Comparison of ENCODE assay signal across 22 cellular contexts in genomic region chr12:62681306-62681705, GRCh38.
DNase-seq lines count a peak whose midpoint lies in the region; ATAC-seq and TF ChIP-seq lines count a peak whose summit lies in the region.
"Had no signal": no experiment of that assay in that cellular context is flagged by ENCODE, and none has a peak within 500 bp of the region (broad histone marks: within the 10 kb centered on the region; RNA-seq: fewer than 3 reads in every experiment).

No MANE protein-coding gene starts in this region.

- no peak overlapping the region for H3K9ac ChIP-seq in liver (ENCODE audit: low read depth in 1 of 2, low read length in 2 of 2)
- H3K9ac ChIP-seq: BLaER1, GM23248 had no signal

- H3K36me3 Mint-ChIP-seq in nephron (ENCODE audit: low read depth) (peaks cover 3% of the 10 kb centered on the region), MCF 10A (ENCODE audit: insufficient read depth, unreplicated experiment) (no peaks in the 10 kb centered on the region)
- H3K36me3 Mint-ChIP-seq: CD4-positive, CD25-positive, alpha-beta regulatory T cell; CD8-positive, alpha-beta T cell had no signal

- no peaks in the 10 kb centered on the region for H3K4me1 ChIP-seq in liver (ENCODE audit: control insufficient read depth in 4 of 4, insufficient read depth in 4 of 4, low read length in 3 of 4)
- no peaks in the 10 kb centered on the region for H3K4me1 ChIP-seq in right lobe of liver
- H3K4me1 ChIP-seq in breast epithelium: peaks cover 0 to 4% of the 10 kb centered on the region in 2 donors
- H3K4me1 ChIP-seq: BLaER1 had no signal

- no TSS peak for BruUV-seq in MCF 10A (replicated peaks; lab: Mats Ljungman, UMichigan)

- H3K27ac ChIP-seq in liver (ENCODE audit: low read depth in 1 of 2, low read length in 2 of 2) (no peak overlapping the region), right lobe of liver (no peak overlapping the region), breast epithelium (peak overlapping the region in 1 of 2 donors; percentile 23)
- H3K27ac ChIP-seq: 22Rv1, BLaER1, C4-2B, GM23248 had no signal

- CTCF ChIA-PET in MCF 10A (lab: Yijun Ruan, JAX): interaction anchor here (0.9 kb wide), 1 partner anchor 24 kb away, joined by 3 read pairs; no protein-coding TSS in a partner anchor

- H3K9me3 ChIP-seq in liver (ENCODE audit: control insufficient read depth in 4 of 4, low read length in 3 of 4) (peaks cover 3 to 8% (median 5%) of the 10 kb centered on the region in 4 donors), right lobe of liver (no peaks in the 10 kb centered on the region), breast epithelium (no peaks in the 10 kb centered on the region)

- DNase-seq in right lobe of liver (no peak), left lobe of liver (ENCODE audit: low spot score) (no peak), cortex of kidney (lab: John Stamatoyannopoulos, UW) (no peak), MCF 10A (ENCODE audit: unreplicated experiment) (no peak), NCI-H1048 (lab: John Stamatoyannopoulos, UW) (no peak), breast epithelium (ENCODE audit: low spot score in 2 of 2) (no peak)
- DNase-seq: CD4-positive, CD25-positive, alpha-beta regulatory T cell; CD8-positive, alpha-beta T cell; DMS 273 treated with DMSO at 0.1 percent for 48 hours; DMS79; EL; GDM1; GM23248; H9 had no signal

- 88% methylated on average over 4 of the region's 4 CpGs for WGBS in liver
- 79% methylated on average over 4 of the region's 4 CpGs for WGBS in right lobe of liver (ENCODE audit: insufficient coverage, low coverage, low lambda C conversion rate, missing lambda C conversion rate)

- intact Hi-C loops in right lobe of liver (cut with DNase I): no loop called here
- intact Hi-C loops in MCF 10A (cut with micrococcal nuclease): no loop called here
- intact Hi-C loops in breast epithelium (cut with DNase I; ENCODE audit: low total_unique reads): no loop called here

- H3K36me3 ChIP-seq in liver (ENCODE audit: control insufficient read depth in 4 of 4, insufficient read depth in 3 of 4, low read depth in 1 of 4, low read length in 3 of 4) (peaks cover 0 to 2% (median 0%) of the 10 kb centered on the region in 4 donors), right lobe of liver (no peaks in the 10 kb centered on the region), breast epithelium (no peaks in the 10 kb centered on the region)

- no peaks in the 10 kb centered on the region for H3K27me3 Mint-ChIP-seq in nephron (ENCODE audit: low read depth)
- H3K27me3 Mint-ChIP-seq in MCF 10A (ENCODE audit: insufficient read depth, unreplicated experiment): no peaks in the 10 kb centered on the region

- H3K9me3 Mint-ChIP-seq in nephron (no peaks in the 10 kb centered on the region), MCF 10A (ENCODE audit: unreplicated experiment) (no peaks in the 10 kb centered on the region)
- H3K9me3 Mint-ChIP-seq: CD8-positive, alpha-beta T cell had no signal

- POLR2A ChIA-PET in MCF 10A (lab: Yijun Ruan, JAX): interaction anchor here (0.6 to 0.8 kb wide), 2 partner anchors 63 to 143 kb away, joined by 3 read pairs; no protein-coding TSS in a partner anchor

- ATAC-seq in right lobe of liver (no peak), left lobe of liver (peak; percentile 26)
- ATAC-seq: CD8-positive, alpha-beta T cell; GM12878; HCT116 had no signal

- no peak for TF ChIP-seq POLR2A in right lobe of liver (IDR thresholded peaks at IDR 0.05)
- no peak for TF ChIP-seq POLR2A in breast epithelium (IDR thresholded peaks at IDR 0.05)

- H3K4me3 Mint-ChIP-seq in nephron (no peak overlapping the region), MCF 10A (ENCODE audit: unreplicated experiment) (no peak overlapping the region)
- H3K4me3 Mint-ChIP-seq: B cell; CD4-positive, CD25-positive, alpha-beta regulatory T cell; CD8-positive, alpha-beta T cell; H9 had no signal

- no peak for TF ChIP-seq CTCF in liver (IDR thresholded peaks at IDR 0.05; ENCODE audit: low read depth, low read length, missing input control)
- no peak for TF ChIP-seq CTCF in right lobe of liver (IDR thresholded peaks at IDR 0.05)
- TF ChIP-seq CTCF in nephron (IDR thresholded peaks at IDR 0.05; ENCODE audit: unreplicated experiment in 3 of 3): no peak
- no peak for TF ChIP-seq CTCF in MCF 10A (IDR thresholded peaks at IDR 0.05; ENCODE audit: unreplicated experiment)
- no peak for TF ChIP-seq CTCF in breast epithelium (IDR thresholded peaks at IDR 0.05)

- H3K4me3 ChIP-seq in liver (ENCODE audit: low read depth in 1 of 3, low read length in 3 of 3): no peak overlapping the region
- no peak overlapping the region for H3K4me3 ChIP-seq in right lobe of liver
- no peak overlapping the region for H3K4me3 ChIP-seq in breast epithelium
- H3K4me3 ChIP-seq: BLaER1, GM12878, GM23248 had no signal

- no peak for TF ChIP-seq RAD21 in liver (IDR thresholded peaks at IDR 0.05)

- H3K27ac Mint-ChIP-seq in nephron (peak overlapping the region in 2 of 3 experiments; percentile 6 to 99), MCF 10A (ENCODE audit: low read depth, unreplicated experiment) (no peak overlapping the region)
- H3K27ac Mint-ChIP-seq: B cell; CD4-positive, CD25-positive, alpha-beta regulatory T cell; CD8-positive, alpha-beta T cell; H9 had no signal

- H3K4me1 Mint-ChIP-seq in nephron (peaks cover 36% of the 10 kb centered on the region), MCF 10A (ENCODE audit: insufficient read depth, unreplicated experiment) (no peaks in the 10 kb centered on the region)
- H3K4me1 Mint-ChIP-seq: CD4-positive, CD25-positive, alpha-beta regulatory T cell had no signal

- no peaks in the 10 kb centered on the region for H3K27me3 ChIP-seq in liver (ENCODE audit: control insufficient read depth in 4 of 4, insufficient read depth in 4 of 4, low read length in 3 of 4)
- no peaks in the 10 kb centered on the region for H3K27me3 ChIP-seq in right lobe of liver
- H3K27me3 ChIP-seq in breast epithelium: no peaks in the 10 kb centered on the region
- H3K27me3 ChIP-seq: BLaER1 had no signal

TF ChIP-seq in liver, 16 proteins besides CTCF, POLR2A, EP300 and RAD21:
- peak; percentile 31 for TF ChIP-seq NR2F2 (IDR thresholded peaks at IDR 0.05)
- TF ChIP-seq RXRA (IDR thresholded peaks at IDR 0.05): peak; percentile 66 to 84
- TF ChIP-seq SP1 (IDR thresholded peaks at IDR 0.05): no peak
